10 cellular contexts compared by ENCODE assay signal in the genomic region with DNA sequence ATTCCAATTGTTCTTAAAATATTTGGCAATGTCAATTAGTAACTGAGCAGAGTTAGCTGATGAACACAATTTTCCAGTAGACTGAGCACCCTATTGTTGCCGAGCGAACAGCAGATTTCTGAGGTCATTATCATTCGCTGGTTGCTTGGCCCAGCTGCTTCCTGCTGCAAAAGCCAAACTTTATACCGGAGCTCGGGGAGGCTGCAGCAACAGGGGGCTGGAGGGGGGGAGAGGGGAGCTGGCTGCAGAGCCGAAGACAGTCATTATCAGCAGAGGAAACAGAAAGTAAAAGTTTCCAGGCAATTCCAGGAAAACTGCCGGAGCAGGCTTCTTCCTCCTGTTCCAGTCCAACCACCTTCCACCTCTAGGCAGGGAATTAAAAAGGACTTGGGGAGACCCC.
A peak's percentile ranks its signal among the peaks of the same experiment; 100 is the strongest.
DNase-seq lines count a peak whose midpoint lies in the region; ATAC-seq and TF ChIP-seq lines count a peak whose summit lies in the region.
"Had no signal": no experiment of that assay in that cellular context is flagged by ENCODE, and none has a peak within 500 bp of the region (broad histone marks: within the 10 kb centered on the region; RNA-seq: fewer than 3 reads in every experiment).

No MANE protein-coding gene starts in this region.

- peak; percentile 62 for ATAC-seq in gastroesophageal sphincter
- ATAC-seq: Panc1 had no signal

- H3K27me3 Mint-ChIP-seq in chondrocyte (ENCODE audit: low read depth): peaks cover 5% of the 10 kb centered on the region
- H3K27me3 Mint-ChIP-seq in activated naive CD8-positive, alpha-beta T cell treated with anti-CD3 and anti-CD28 coated beads for 36 hours: peaks cover 21% of the 10 kb centered on the region
- H3K27me3 Mint-ChIP-seq: activated naive CD8-positive, alpha-beta T cell had no signal

- TF ChIP-seq CTCF in AG10803 (conservative IDR thresholded peaks at IDR 0.05; ENCODE audit: low read length): no peak
- no peak for TF ChIP-seq CTCF in gastroesophageal sphincter (IDR thresholded peaks at IDR 0.05)
- no peak for TF ChIP-seq CTCF in GM20000 (IDR thresholded peaks at IDR 0.05; ENCODE audit: extremely low read depth, missing control alignments)
- no peak for TF ChIP-seq CTCF in chondrocyte (IDR thresholded peaks at IDR 0.05)

- H3K4me3 ChIP-seq in AG10803 (ENCODE audit: low read length) (peak overlapping the region; percentile 61), gastroesophageal sphincter (peak overlapping the region in 1 of 2 donors; percentile 41)

- no peak for TF ChIP-seq EP300 in gastroesophageal sphincter (IDR thresholded peaks at IDR 0.05)

- H3K4me1 ChIP-seq in gastroesophageal sphincter: peaks cover 0 to 11% (median 4%) of the 10 kb centered on the region in 3 donors

- DNase-seq in AG10803 (ENCODE audit: low read depth) (peak; percentile 70), NCI-H748 (lab: John Stamatoyannopoulos, UW; ENCODE audit: unreplicated experiment) (peak; percentile 92), nucleus accumbens (lab: John Stamatoyannopoulos, UW) (peak in 49 of 56 donors; percentile 8 to 81 (median 48)), HuH-7.5 (ENCODE audit: low spot score) (no peak), GM20000 (ENCODE audit: low spot score) (no peak), chondrocyte (ENCODE audit: low spot score) (no peak)
- DNase-seq in activated naive CD8-positive, alpha-beta T cell treated with anti-CD3 and anti-CD28 coated beads for 36 hours: no peak

- peaks cover 9% of the 10 kb centered on the region for H3K9me3 Mint-ChIP-seq in chondrocyte (ENCODE audit: low read depth)
- no peaks in the 10 kb centered on the region for H3K9me3 Mint-ChIP-seq in activated naive CD8-positive, alpha-beta T cell treated with anti-CD3 and anti-CD28 coated beads for 36 hours

- H3K36me3 ChIP-seq in gastroesophageal sphincter: peaks cover 0 to 2% of the 10 kb centered on the region in 2 donors

- no peaks in the 10 kb centered on the region for H3K36me3 Mint-ChIP-seq in chondrocyte (ENCODE audit: low read depth)
- H3K36me3 Mint-ChIP-seq in activated naive CD8-positive, alpha-beta T cell treated with anti-CD3 and anti-CD28 coated beads for 36 hours: no peaks in the 10 kb centered on the region
- H3K36me3 Mint-ChIP-seq: activated naive CD8-positive, alpha-beta T cell had no signal

- peaks cover 2% of the 10 kb centered on the region for H3K27me3 ChIP-seq in gastroesophageal sphincter

- H3K4me1 Mint-ChIP-seq in chondrocyte (ENCODE audit: low read depth): no peaks in the 10 kb centered on the region
- no peaks in the 10 kb centered on the region for H3K4me1 Mint-ChIP-seq in activated naive CD8-positive, alpha-beta T cell treated with anti-CD3 and anti-CD28 coated beads for 36 hours

- peak overlapping the region in 2 of 4 donors; percentile 41 to 48 for H3K27ac ChIP-seq in gastroesophageal sphincter

- no peak overlapping the region for H3K4me3 Mint-ChIP-seq in chondrocyte (ENCODE audit: unreplicated experiment)
- no peak overlapping the region for H3K4me3 Mint-ChIP-seq in activated naive CD8-positive, alpha-beta T cell treated with anti-CD3 and anti-CD28 coated beads for 36 hours
- H3K4me3 Mint-ChIP-seq: activated naive CD8-positive, alpha-beta T cell had no signal

- TF ChIP-seq POLR2A in gastroesophageal sphincter (IDR thresholded peaks at IDR 0.05): no peak

- H3K9me3 ChIP-seq in gastroesophageal sphincter: no peaks in the 10 kb centered on the region

- no peak overlapping the region for H3K27ac Mint-ChIP-seq in chondrocyte (ENCODE audit: unreplicated experiment)
- no peak overlapping the region for H3K27ac Mint-ChIP-seq in activated naive CD8-positive, alpha-beta T cell treated with anti-CD3 and anti-CD28 coated beads for 36 hours
- H3K27ac Mint-ChIP-seq: activated naive CD8-positive, alpha-beta T cell had no signal

- WGBS in gastroesophageal sphincter (ENCODE audit: low coverage in 1 of 2), 2 donors: 6 to 9% methylated on average over 4 to 7 of the region's 7 CpGs

Comparison
In these comparisons a context has a peak if more than half of its experiments do, and no peak if none do; other contexts are left out.
1. DNase-seq: peak in AG10803 (single experiment), NCI-H748 (single experiment) and nucleus accumbens (49 of 56); none in HuH-7.5 (single experiment), GM20000 (single experiment), chondrocyte (single experiment) and activated naive CD8-positive, alpha-beta T cell treated with anti-CD3 and anti-CD28 coated beads for 36 hours (single experiment).